In genomic region chr19:42290523-42291436, GRCh38 we compare ENCODE assay signal across 1 cellular context.
TF ChIP-seq lines count a peak whose summit lies in the region.

No MANE protein-coding gene starts in this region.

TF ChIP-seq in HepG2, 621 proteins besides CTCF, POLR2A, EP300 and RAD21 (continues in another document):
- no peak for TF ChIP-seq JUNB (CRISPR knock-in tag; IDR thresholded peaks at IDR 0.05; ENCODE audit: borderline replicate concordance)
- no peak for TF ChIP-seq ZNF775 (CRISPR knock-in tag; IDR thresholded peaks at IDR 0.05; ENCODE audit: borderline replicate concordance)
- no peak for TF ChIP-seq GLI4 (CRISPR knock-in tag; IDR thresholded peaks at IDR 0.05; ENCODE audit: borderline replicate concordance)
- TF ChIP-seq TBX3 (IDR thresholded peaks at IDR 0.05; ENCODE audit: borderline replicate concordance) = no peak
- peak; percentile 18 for TF ChIP-seq YY1 (IDR thresholded peaks at IDR 0.05; ENCODE audit: insufficient read depth, insufficient replicate concordance, low read depth, low read length)
- no peak for TF ChIP-seq HHEX (CRISPR knock-in tag; IDR thresholded peaks at IDR 0.05)
- TF ChIP-seq ZNF576 (CRISPR knock-in tag; IDR thresholded peaks at IDR 0.05) = no peak
- no peak for TF ChIP-seq MAF1 (CRISPR knock-in tag; IDR thresholded peaks at IDR 0.05; ENCODE audit: borderline replicate concordance)
- TF ChIP-seq PTBP1 (IDR thresholded peaks at IDR 0.05; ENCODE audit: low read depth, low read length, poor library complexity, severe bottlenecking) = no peak
- no peak for TF ChIP-seq NFATC3 (CRISPR knock-in tag; IDR thresholded peaks at IDR 0.05)
- TF ChIP-seq ZBTB7A (CRISPR knock-in tag; IDR thresholded peaks at IDR 0.05) = peak; percentile 25; the same call in 1 of the 2 replicates
- no peak for TF ChIP-seq ZC3H4 (CRISPR knock-in tag; IDR thresholded peaks at IDR 0.05; ENCODE audit: borderline replicate concordance)
- peak; percentile 73 for TF ChIP-seq STAG1 (CRISPR knock-in tag; IDR thresholded peaks at IDR 0.05)
- TF ChIP-seq RFX1 (IDR thresholded peaks at IDR 0.05) = no peak
- peak; percentile 91 for TF ChIP-seq AGO2 (optimal IDR thresholded peaks at IDR 0.05; ENCODE audit: low read depth, low read length)
- TF ChIP-seq ZBTB14 (CRISPR knock-in tag; IDR thresholded peaks at IDR 0.05) = 0 out of 2 replicates have a peak, but pooled peaks have one; percentile 22
- TF ChIP-seq TCF7 (IDR thresholded peaks at IDR 0.05; ENCODE audit: low read depth) = no peak
- TF ChIP-seq ZNF432 (CRISPR knock-in tag; IDR thresholded peaks at IDR 0.05; ENCODE audit: borderline replicate concordance) = no peak
- TF ChIP-seq ZNF343 (CRISPR knock-in tag; IDR thresholded peaks at IDR 0.05) = no peak
- no peak for TF ChIP-seq WIZ (CRISPR knock-in tag; IDR thresholded peaks at IDR 0.05)
- TF ChIP-seq POLR2AphosphoS5 (IDR thresholded peaks at IDR 0.05; ENCODE audit: low read depth, low read length) = no peak
- no peak for TF ChIP-seq LCORL (IDR thresholded peaks at IDR 0.05)
- no peak for TF ChIP-seq LCORL (CRISPR knock-in tag; IDR thresholded peaks at IDR 0.05)
- TF ChIP-seq, protein P1, sequence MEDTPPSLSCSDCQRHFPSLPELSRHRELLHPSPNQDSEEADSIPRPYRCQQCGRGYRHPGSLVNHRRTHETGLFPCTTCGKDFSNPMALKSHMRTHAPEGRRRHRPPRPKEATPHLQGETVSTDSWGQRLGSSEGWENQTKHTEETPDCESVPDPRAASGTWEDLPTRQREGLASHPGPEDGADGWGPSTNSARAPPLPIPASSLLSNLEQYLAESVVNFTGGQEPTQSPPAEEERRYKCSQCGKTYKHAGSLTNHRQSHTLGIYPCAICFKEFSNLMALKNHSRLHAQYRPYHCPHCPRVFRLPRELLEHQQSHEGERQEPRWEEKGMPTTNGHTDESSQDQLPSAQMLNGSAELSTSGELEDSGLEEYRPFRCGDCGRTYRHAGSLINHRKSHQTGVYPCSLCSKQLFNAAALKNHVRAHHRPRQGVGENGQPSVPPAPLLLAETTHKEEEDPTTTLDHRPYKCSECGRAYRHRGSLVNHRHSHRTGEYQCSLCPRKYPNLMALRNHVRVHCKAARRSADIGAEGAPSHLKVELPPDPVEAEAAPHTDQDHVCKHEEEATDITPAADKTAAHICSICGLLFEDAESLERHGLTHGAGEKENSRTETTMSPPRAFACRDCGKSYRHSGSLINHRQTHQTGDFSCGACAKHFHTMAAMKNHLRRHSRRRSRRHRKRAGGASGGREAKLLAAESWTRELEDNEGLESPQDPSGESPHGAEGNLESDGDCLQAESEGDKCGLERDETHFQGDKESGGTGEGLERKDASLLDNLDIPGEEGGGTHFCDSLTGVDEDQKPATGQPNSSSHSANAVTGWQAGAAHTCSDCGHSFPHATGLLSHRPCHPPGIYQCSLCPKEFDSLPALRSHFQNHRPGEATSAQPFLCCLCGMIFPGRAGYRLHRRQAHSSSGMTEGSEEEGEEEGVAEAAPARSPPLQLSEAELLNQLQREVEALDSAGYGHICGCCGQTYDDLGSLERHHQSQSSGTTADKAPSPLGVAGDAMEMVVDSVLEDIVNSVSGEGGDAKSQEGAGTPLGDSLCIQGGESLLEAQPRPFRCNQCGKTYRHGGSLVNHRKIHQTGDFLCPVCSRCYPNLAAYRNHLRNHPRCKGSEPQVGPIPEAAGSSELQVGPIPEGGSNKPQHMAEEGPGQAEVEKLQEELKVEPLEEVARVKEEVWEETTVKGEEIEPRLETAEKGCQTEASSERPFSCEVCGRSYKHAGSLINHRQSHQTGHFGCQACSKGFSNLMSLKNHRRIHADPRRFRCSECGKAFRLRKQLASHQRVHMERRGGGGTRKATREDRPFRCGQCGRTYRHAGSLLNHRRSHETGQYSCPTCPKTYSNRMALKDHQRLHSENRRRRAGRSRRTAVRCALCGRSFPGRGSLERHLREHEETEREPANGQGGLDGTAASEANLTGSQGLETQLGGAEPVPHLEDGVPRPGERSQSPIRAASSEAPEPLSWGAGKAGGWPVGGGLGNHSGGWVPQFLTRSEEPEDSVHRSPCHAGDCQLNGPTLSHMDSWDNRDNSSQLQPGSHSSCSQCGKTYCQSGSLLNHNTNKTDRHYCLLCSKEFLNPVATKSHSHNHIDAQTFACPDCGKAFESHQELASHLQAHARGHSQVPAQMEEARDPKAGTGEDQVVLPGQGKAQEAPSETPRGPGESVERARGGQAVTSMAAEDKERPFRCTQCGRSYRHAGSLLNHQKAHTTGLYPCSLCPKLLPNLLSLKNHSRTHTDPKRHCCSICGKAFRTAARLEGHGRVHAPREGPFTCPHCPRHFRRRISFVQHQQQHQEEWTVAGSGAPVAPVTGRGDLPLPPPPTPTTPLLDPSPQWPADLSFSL (CRISPR knock-in tag; IDR thresholded peaks at IDR 0.05) = no peak
- no peak for TF ChIP-seq CHCHD3 (CRISPR knock-in tag; IDR thresholded peaks at IDR 0.05)
- peak; percentile 58; the same call in 1 of the 2 replicates for TF ChIP-seq THAP11 (CRISPR knock-in tag; IDR thresholded peaks at IDR 0.05)
- no peak for TF ChIP-seq NR2C2 (CRISPR knock-in tag; IDR thresholded peaks at IDR 0.05; ENCODE audit: borderline replicate concordance)
- no peak for TF ChIP-seq ZNF878 (CRISPR knock-in tag; IDR thresholded peaks at IDR 0.05)
- TF ChIP-seq ZNF678 (CRISPR knock-in tag; IDR thresholded peaks at IDR 0.05) = no peak
- TF ChIP-seq, protein P2, sequence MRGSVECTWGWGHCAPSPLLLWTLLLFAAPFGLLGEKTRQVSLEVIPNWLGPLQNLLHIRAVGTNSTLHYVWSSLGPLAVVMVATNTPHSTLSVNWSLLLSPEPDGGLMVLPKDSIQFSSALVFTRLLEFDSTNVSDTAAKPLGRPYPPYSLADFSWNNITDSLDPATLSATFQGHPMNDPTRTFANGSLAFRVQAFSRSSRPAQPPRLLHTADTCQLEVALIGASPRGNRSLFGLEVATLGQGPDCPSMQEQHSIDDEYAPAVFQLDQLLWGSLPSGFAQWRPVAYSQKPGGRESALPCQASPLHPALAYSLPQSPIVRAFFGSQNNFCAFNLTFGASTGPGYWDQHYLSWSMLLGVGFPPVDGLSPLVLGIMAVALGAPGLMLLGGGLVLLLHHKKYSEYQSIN (CRISPR knock-in tag; IDR thresholded peaks at IDR 0.05; ENCODE audit: borderline replicate concordance) = no peak
- no peak for TF ChIP-seq ZNF44 (CRISPR knock-in tag; IDR thresholded peaks at IDR 0.05)
- no peak for TF ChIP-seq ZNF317 (CRISPR knock-in tag; IDR thresholded peaks at IDR 0.05)
- TF ChIP-seq, protein P3, sequence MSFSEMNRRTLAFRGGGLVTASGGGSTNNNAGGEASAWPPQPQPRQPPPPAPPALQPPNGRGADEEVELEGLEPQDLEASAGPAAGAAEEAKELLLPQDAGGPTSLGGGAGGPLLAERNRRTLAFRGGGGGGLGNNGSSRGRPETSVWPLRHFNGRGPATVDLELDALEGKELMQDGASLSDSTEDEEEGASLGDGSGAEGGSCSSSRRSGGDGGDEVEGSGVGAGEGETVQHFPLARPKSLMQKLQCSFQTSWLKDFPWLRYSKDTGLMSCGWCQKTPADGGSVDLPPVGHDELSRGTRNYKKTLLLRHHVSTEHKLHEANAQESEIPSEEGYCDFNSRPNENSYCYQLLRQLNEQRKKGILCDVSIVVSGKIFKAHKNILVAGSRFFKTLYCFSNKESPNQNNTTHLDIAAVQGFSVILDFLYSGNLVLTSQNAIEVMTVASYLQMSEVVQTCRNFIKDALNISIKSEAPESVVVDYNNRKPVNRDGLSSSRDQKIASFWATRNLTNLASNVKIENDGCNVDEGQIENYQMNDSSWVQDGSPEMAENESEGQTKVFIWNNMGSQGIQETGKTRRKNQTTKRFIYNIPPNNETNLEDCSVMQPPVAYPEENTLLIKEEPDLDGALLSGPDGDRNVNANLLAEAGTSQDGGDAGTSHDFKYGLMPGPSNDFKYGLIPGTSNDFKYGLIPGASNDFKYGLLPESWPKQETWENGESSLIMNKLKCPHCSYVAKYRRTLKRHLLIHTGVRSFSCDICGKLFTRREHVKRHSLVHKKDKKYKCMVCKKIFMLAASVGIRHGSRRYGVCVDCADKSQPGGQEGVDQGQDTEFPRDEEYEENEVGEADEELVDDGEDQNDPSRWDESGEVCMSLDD (CRISPR knock-in tag; IDR thresholded peaks at IDR 0.05; ENCODE audit: borderline replicate concordance) = no peak
- no peak for TF ChIP-seq MYPOP (CRISPR knock-in tag; IDR thresholded peaks at IDR 0.05)
- no peak for TF ChIP-seq ZNF138 (CRISPR knock-in tag; IDR thresholded peaks at IDR 0.05; ENCODE audit: low read depth)
- TF ChIP-seq, protein P4, sequence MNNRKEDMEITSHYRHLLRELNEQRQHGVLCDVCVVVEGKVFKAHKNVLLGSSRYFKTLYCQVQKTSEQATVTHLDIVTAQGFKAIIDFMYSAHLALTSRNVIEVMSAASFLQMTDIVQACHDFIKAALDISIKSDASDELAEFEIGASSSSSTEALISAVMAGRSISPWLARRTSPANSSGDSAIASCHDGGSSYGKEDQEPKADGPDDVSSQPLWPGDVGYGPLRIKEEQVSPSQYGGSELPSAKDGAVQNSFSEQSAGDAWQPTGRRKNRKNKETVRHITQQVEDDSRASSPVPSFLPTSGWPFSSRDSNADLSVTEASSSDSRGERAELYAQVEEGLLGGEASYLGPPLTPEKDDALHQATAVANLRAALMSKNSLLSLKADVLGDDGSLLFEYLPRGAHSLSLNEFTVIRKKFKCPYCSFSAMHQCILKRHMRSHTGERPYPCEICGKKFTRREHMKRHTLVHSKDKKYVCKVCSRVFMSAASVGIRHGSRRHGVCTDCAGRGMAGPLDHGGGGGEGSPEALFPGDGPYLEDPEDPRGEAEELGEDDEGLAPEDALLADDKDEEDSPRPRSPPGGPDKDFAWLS (CRISPR knock-in tag; IDR thresholded peaks at IDR 0.05; ENCODE audit: borderline replicate concordance) = no peak
- TF ChIP-seq SALL2 (CRISPR knock-in tag; IDR thresholded peaks at IDR 0.05) = 0 out of 2 replicates have a peak, but pooled peaks have one; percentile 25
- TF ChIP-seq KDM5A (IDR thresholded peaks at IDR 0.05; ENCODE audit: borderline replicate concordance, low read length) = no peak
- TF ChIP-seq, protein P5, sequence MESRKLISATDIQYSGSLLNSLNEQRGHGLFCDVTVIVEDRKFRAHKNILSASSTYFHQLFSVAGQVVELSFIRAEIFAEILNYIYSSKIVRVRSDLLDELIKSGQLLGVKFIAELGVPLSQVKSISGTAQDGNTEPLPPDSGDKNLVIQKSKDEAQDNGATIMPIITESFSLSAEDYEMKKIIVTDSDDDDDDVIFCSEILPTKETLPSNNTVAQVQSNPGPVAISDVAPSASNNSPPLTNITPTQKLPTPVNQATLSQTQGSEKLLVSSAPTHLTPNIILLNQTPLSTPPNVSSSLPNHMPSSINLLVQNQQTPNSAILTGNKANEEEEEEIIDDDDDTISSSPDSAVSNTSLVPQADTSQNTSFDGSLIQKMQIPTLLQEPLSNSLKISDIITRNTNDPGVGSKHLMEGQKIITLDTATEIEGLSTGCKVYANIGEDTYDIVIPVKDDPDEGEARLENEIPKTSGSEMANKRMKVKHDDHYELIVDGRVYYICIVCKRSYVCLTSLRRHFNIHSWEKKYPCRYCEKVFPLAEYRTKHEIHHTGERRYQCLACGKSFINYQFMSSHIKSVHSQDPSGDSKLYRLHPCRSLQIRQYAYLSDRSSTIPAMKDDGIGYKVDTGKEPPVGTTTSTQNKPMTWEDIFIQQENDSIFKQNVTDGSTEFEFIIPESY (CRISPR knock-in tag; IDR thresholded peaks at IDR 0.05) = peak; percentile 57; the same call in 1 of the 2 replicates
- peak; percentile 23; the same call in 1 of the 2 replicates for TF ChIP-seq ZFP91 (CRISPR knock-in tag; IDR thresholded peaks at IDR 0.05; ENCODE audit: borderline replicate concordance)
- no peak for TF ChIP-seq ZNF446 (CRISPR knock-in tag; IDR thresholded peaks at IDR 0.05)
- TF ChIP-seq ZNF335 (CRISPR knock-in tag; IDR thresholded peaks at IDR 0.05) = no peak
- TF ChIP-seq ZNF550 (CRISPR knock-in tag; IDR thresholded peaks at IDR 0.05; ENCODE audit: borderline replicate concordance) = no peak
- no peak for TF ChIP-seq ASH2L (IDR thresholded peaks at IDR 0.05; ENCODE audit: insufficient read length, low read depth, low read length)
- no peak for TF ChIP-seq ZUFSP (CRISPR knock-in tag; IDR thresholded peaks at IDR 0.05; ENCODE audit: borderline replicate concordance)
